Comparison of ENCODE assay signal across 14 cellular contexts in the genomic region with DNA sequence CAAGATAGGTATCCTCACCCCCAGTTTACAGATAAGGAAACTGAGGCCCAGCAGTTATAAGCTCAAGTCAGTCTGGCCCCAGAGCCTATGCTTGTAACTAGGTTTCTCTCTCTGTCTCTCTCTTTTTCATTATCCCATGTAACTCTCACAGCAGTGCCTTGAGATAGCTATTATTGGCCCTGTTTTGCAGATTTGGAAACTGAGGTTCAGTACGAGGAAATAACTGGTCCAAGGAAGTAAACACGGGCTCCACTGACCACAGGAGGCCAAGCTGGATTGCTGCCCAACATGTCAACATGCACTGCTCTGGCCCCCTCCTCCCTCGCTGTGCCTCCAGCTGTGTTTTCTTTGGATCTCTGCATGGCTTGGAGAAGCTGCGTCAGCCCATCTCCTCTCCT. TPM values are rescaled to one million over a fixed set of nuclear protein-coding genes. Genes with fewer than 3 reads are reported as not detected.
A peak's percentile ranks its signal among the peaks of the same experiment; 100 is the strongest.
DNase-seq lines count a peak whose midpoint lies in the region; ATAC-seq and TF ChIP-seq lines count a peak whose summit lies in the region.
"Had no signal": no experiment of that assay in that cellular context is flagged by ENCODE, and none has a peak within 500 bp of the region (broad histone marks: within the 10 kb centered on the region; RNA-seq: fewer than 3 reads in every experiment).

No MANE protein-coding gene starts in this region.

- H3K27ac ChIP-seq in right lobe of liver = peak overlapping the region in 2 of 3 donors; percentile 20 to 37
- peak overlapping the region; percentile 74 for H3K27ac ChIP-seq in subcutaneous abdominal adipose tissue (ENCODE audit: low read depth, low read length)
- H3K27ac ChIP-seq: RWPE1 had no signal

- 15% methylated on average over 4 of the region's 4 CpGs for WGBS in right lobe of liver (ENCODE audit: insufficient coverage, low coverage, low lambda C conversion rate, missing lambda C conversion rate)

- H3K27me3 ChIP-seq in right lobe of liver (no peaks in the 10 kb centered on the region), subcutaneous abdominal adipose tissue (ENCODE audit: control insufficient read depth in 5 of 5, insufficient read depth in 4 of 5, low read length in 5 of 5) (no peaks in the 10 kb centered on the region)

- peak overlapping the region in 1 of 5 donors; percentile 38 for H3K9ac ChIP-seq in subcutaneous abdominal adipose tissue (ENCODE audit: low read length in 5 of 5)

- H3K9me3 ChIP-seq in right lobe of liver (no peaks in the 10 kb centered on the region), subcutaneous abdominal adipose tissue (ENCODE audit: control insufficient read depth in 5 of 5, low read length in 5 of 5) (no peaks in the 10 kb centered on the region)

- intact Hi-C loops in right lobe of liver (cut with DNase I) = no loop called here

- peaks cover 0 to 14% (median 5%) of the 10 kb centered on the region in 4 donors for H3K4me1 ChIP-seq in right lobe of liver
- peaks cover 7 to 58% (median 55%) of the 10 kb centered on the region in 5 donors for H3K4me1 ChIP-seq in subcutaneous abdominal adipose tissue (ENCODE audit: control insufficient read depth in 5 of 5, insufficient read depth in 5 of 5, low read length in 5 of 5)

- TF ChIP-seq CTCF in right lobe of liver (IDR thresholded peaks at IDR 0.05) = no peak

- no peak for TF ChIP-seq POLR2A in right lobe of liver (IDR thresholded peaks at IDR 0.05)

- peak; percentile 10 to 37 (median 30) for ATAC-seq in right lobe of liver
- no peak for ATAC-seq in HG02610 (IDR thresholded peaks at IDR 0.05; ENCODE audit: unreplicated experiment)
- no peak for ATAC-seq in HG02938 (IDR thresholded peaks at IDR 0.05; ENCODE audit: unreplicated experiment)

- DNase-seq in RPMI7951 (ENCODE audit: low read depth) (peak; percentile 39), dermis microvascular lymphatic vessel endothelial cell (ENCODE audit: low read depth in 2 of 2) (peak; percentile 47 to 90), right lobe of liver (no peak), NCI-H2227 treated with DMSO at 0.1 percent for 48 hours (lab: John Stamatoyannopoulos, UW) (no peak), mesenteric fat pad (ENCODE audit: low spot score) (no peak)
- DNase-seq: activated CD4-positive, alpha-beta T cell treated with anti-CD3 and anti-CD28 coated beads for 1 hour; activated naive CD4-positive, alpha-beta T cell treated with anti-CD3 and anti-CD28 coated beads for 36 hours; midbrain; NCI-H2081 treated with DMSO at 0.1 percent for 48 hours; stimulated activated CD4-positive, alpha-beta T cell treated with anti-CD3 and anti-CD28 coated beads, Interleukin-4, amount 100 ng/mL, for 1 hour had no signal

- H3K36me3 ChIP-seq in right lobe of liver (no peaks in the 10 kb centered on the region), subcutaneous abdominal adipose tissue (ENCODE audit: control insufficient read depth in 5 of 5, insufficient read depth in 5 of 5, low read length in 5 of 5) (no peaks in the 10 kb centered on the region)

- no peak overlapping the region for H3K4me3 ChIP-seq in right lobe of liver
- H3K4me3 ChIP-seq in subcutaneous abdominal adipose tissue (ENCODE audit: low read depth in 1 of 5, low read length in 5 of 5) = peak overlapping the region in 1 of 5 donors; percentile 12

RNA-seq across cellular contexts. Expression of gene PLTP, which starts 7.6 kb away (rescaled TPM):
- 36.8 and 47.1 TPM in 2 replicates for total RNA-seq in RPMI7951 (2014; rRNA removed; shearing (Covaris generic))
- total RNA-seq in dermis microvascular lymphatic vessel endothelial cell (2.8 and 3.5 TPM in 2 replicates), right lobe of liver (10 to 100 TPM in 5 of 6 experiments, 1 to 10 TPM in 1; 9.6 to 70.2 (median 35.6) TPM), mesenteric fat pad (373 TPM)

RNA-seq across cellular contexts. Expression of gene PCIF1, which starts 14.9 kb away (rescaled TPM):
- 11.5 and 13.6 TPM in 2 replicates for total RNA-seq in RPMI7951 (2014; rRNA removed; shearing (Covaris generic))
- total RNA-seq in dermis microvascular lymphatic vessel endothelial cell (7.2 and 11.5 TPM in 2 replicates), right lobe of liver (10 to 100 TPM in 2 of 6 experiments, 1 to 10 TPM in 4; 7.8 to 12.1 (median 9.5) TPM), mesenteric fat pad (27.1 TPM)

RNA-seq across cellular contexts. Expression of gene CTSA, which starts 28.4 kb away (rescaled TPM):
- total RNA-seq in RPMI7951 (2014; rRNA removed; shearing (Covaris generic)) = 168 and 187 TPM in 2 replicates
- total RNA-seq in dermis microvascular lymphatic vessel endothelial cell (29.4 and 73.2 TPM in 2 replicates), right lobe of liver (100 to 1,000 TPM in 3 of 6 experiments, 10 to 100 TPM in 3; 54.4 to 194 (median 134) TPM), mesenteric fat pad (160 TPM)

RNA-seq across cellular contexts. Expression of gene NEURL2, which starts 28.5 kb away (rescaled TPM):
- total RNA-seq in RPMI7951 (2014; rRNA removed; shearing (Covaris generic)) = 3.0 and 5.5 TPM in 2 replicates
- 2.3 and 4.0 TPM in 2 replicates for total RNA-seq in dermis microvascular lymphatic vessel endothelial cell
- 1 to 10 TPM; 3.6 to 8.8 (median 5.4) TPM for total RNA-seq in right lobe of liver
- 17.0 TPM for total RNA-seq in mesenteric fat pad

RNA-seq across cellular contexts. Expression of gene SPATA25, which starts 32.1 kb away (rescaled TPM):
- total RNA-seq in RPMI7951 (2014; rRNA removed; shearing (Covaris generic)) = 0.98 TPM in 1 of 2 replicates, not detected in the other
- total RNA-seq in dermis microvascular lymphatic vessel endothelial cell = 0.51 and 1.0 TPM in 2 replicates
- 1 to 10 TPM in 5 of 6 experiments, under 1 TPM in 1; 0.50 to 3.2 (median 2.0) TPM for total RNA-seq in right lobe of liver
- 4.0 TPM for total RNA-seq in mesenteric fat pad

Comparison
In these comparisons a context has a peak if more than half of its experiments do, and no peak if none do; other contexts are left out.
1. DNase-seq: peak in RPMI7951 (single experiment) and dermis microvascular lymphatic vessel endothelial cell (2 of 2); none in right lobe of liver (0 of 3), NCI-H2227 treated with DMSO at 0.1 percent for 48 hours (single experiment) and mesenteric fat pad (single experiment).
2. ATAC-seq: peak in right lobe of liver (4 of 4); none in HG02610 (single experiment) and HG02938 (single experiment).